Comparison of ENCODE assay signal across 22 cellular contexts in genomic region chr7:132239422-132239994, GRCh38.
DNase-seq lines count a peak whose midpoint lies in the region; ATAC-seq, FAIRE-seq and TF ChIP-seq lines count a peak whose summit lies in the region.
"Had no signal": no experiment of that assay in that cellular context is flagged by ENCODE, and none has a peak within 500 bp of the region (broad histone marks: within the 10 kb centered on the region; RNA-seq: fewer than 3 reads in every experiment).

No MANE protein-coding gene starts in this region.

- intact Hi-C loops in K562 (cut with micrococcal nuclease), result no loop called here
- intact Hi-C loops in activated T-helper 1 cell treated with anti-CD3 and anti-CD28 coated beads, Interleukin-12 subunit alpha, Interleukin-12 subunit beta, Interleukin-2, Interleukin-4 antibody, amounts not matched to agents 30 ng/mL and 10 ng/mL and 1 ng/mL, durations not matched to agents 14 hours and 24 hours and 36 hours (cut with micrococcal nuclease), result no loop called here

- 1% methylated on average over 5 of the region's 5 CpGs for WGBS in K562 (ENCODE audit: insufficient coverage, low coverage, missing lambda C conversion rate)

- no peak for TF ChIP-seq RAD21 in K562 (CRISPR knock-in tag; conservative IDR thresholded peaks at IDR 0.05 in 1 of 2, IDR thresholded peaks at IDR 0.05 in 1 of 2)

- H3K79me2 ChIP-seq in K562 (ENCODE audit: control insufficient read depth, insufficient read depth, low read length), result no peaks in the 10 kb centered on the region

- no peaks in the 10 kb centered on the region for H3K27me3 Mint-ChIP-seq in activated T-helper 1 cell treated with anti-CD3 and anti-CD28 coated beads, Interleukin-12 subunit alpha, Interleukin-12 subunit beta, Interleukin-2, Interleukin-4 antibody, amounts not matched to agents 30 ng/mL and 10 ng/mL and 1 ng/mL, durations not matched to agents 14 hours and 24 hours and 36 hours (ENCODE audit: insufficient read depth)
- H3K27me3 Mint-ChIP-seq: stimulated activated naive CD8-positive, alpha-beta T cell treated with anti-CD3 and anti-CD28 coated beads, Interleukin-15, Interleukin-2, amounts not matched to agents 100 ng/mL and 50 ng/mL, for 24 hours had no signal

- no peak for TF ChIP-seq POLR2A in K562 (conservative IDR thresholded peaks at IDR 0.05)

- POLR2A ChIA-PET in K562 (lab: Yijun Ruan, JAX), result interaction anchor here (0.6 kb wide), 1 partner anchor 91 kb away, joined by 3 read pairs; no protein-coding TSS in a partner anchor

- H3K9me3 ChIP-seq in K562 (replicated peaks; ENCODE audit: control insufficient read depth, insufficient read depth, low read depth, low read length), result no peaks in the 10 kb centered on the region
- H3K9me3 ChIP-seq: right atrium auricular region, tibial artery had no signal

- no peaks in the 10 kb centered on the region for H3K4me1 ChIP-seq in K562 (replicated peaks in 1 of 2; ENCODE audit: control insufficient read depth in 2 of 2, insufficient read depth in 2 of 2, low read length in 2 of 2)
- H3K4me1 ChIP-seq: right atrium auricular region, tibial artery had no signal

- FAIRE-seq in K562 (lab: Jason Lieb, UNC), result no peak
- FAIRE-seq: endometrium, H54 had no signal

- no peaks in the 10 kb centered on the region for H3K9me1 ChIP-seq in K562 (ENCODE audit: control insufficient read depth, insufficient read depth, low read length)

- no peak overlapping the region for H3K27ac Mint-ChIP-seq in activated T-helper 1 cell treated with anti-CD3 and anti-CD28 coated beads, Interleukin-12 subunit alpha, Interleukin-12 subunit beta, Interleukin-2, Interleukin-4 antibody, amounts not matched to agents 30 ng/mL and 10 ng/mL and 1 ng/mL, durations not matched to agents 14 hours and 24 hours and 36 hours
- H3K27ac Mint-ChIP-seq: activated CD8-positive, alpha-beta T cell treated with anti-CD3 and anti-CD28 coated beads, Interleukin-2, amount 10 ng/mL, durations not matched to agents 7 days and 5 days; activated T-cell treated with anti-CD3 and anti-CD28 coated beads, Interleukin-2, amount 50 U/mL, for 24 hours; naive thymus-derived CD4-positive, alpha-beta T cell; stimulated activated naive CD8-positive, alpha-beta T cell treated with anti-CD3 and anti-CD28 coated beads, Interleukin-15, Interleukin-2, amounts not matched to agents 100 ng/mL and 50 ng/mL, for 24 hours had no signal

- no peak overlapping the region for H3K9ac ChIP-seq in K562 (ENCODE audit: insufficient read depth in 1 of 2, low read depth in 2 of 2, low read length in 2 of 2)

- CTCF ChIA-PET in K562 (lab: Yijun Ruan, JAX; ENCODE audit: low intra/inter-chr PET ratio), result no interaction called here

- H3K4me1 Mint-ChIP-seq in activated T-helper 1 cell treated with anti-CD3 and anti-CD28 coated beads, Interleukin-12 subunit alpha, Interleukin-12 subunit beta, Interleukin-2, Interleukin-4 antibody, amounts not matched to agents 30 ng/mL and 10 ng/mL and 1 ng/mL, durations not matched to agents 14 hours and 24 hours and 36 hours (ENCODE audit: low read depth), result no peaks in the 10 kb centered on the region
- H3K4me1 Mint-ChIP-seq: naive thymus-derived CD4-positive, alpha-beta T cell had no signal

- no peak for TF ChIP-seq EP300 in K562 (IDR thresholded peaks at IDR 0.05; ENCODE audit: low read length)

- no peaks in the 10 kb centered on the region for H3K36me3 Mint-ChIP-seq in activated T-helper 1 cell treated with anti-CD3 and anti-CD28 coated beads, Interleukin-12 subunit alpha, Interleukin-12 subunit beta, Interleukin-2, Interleukin-4 antibody, amounts not matched to agents 30 ng/mL and 10 ng/mL and 1 ng/mL, durations not matched to agents 14 hours and 24 hours and 36 hours (ENCODE audit: low read depth)
- H3K36me3 Mint-ChIP-seq: naive thymus-derived CD4-positive, alpha-beta T cell had no signal

- no peak overlapping the region for H3K4me3 ChIP-seq in K562
- H3K4me3 ChIP-seq: cardiac muscle cell, right atrium auricular region, tibial artery had no signal

- no peaks in the 10 kb centered on the region for H3K9me3 Mint-ChIP-seq in activated T-helper 1 cell treated with anti-CD3 and anti-CD28 coated beads, Interleukin-12 subunit alpha, Interleukin-12 subunit beta, Interleukin-2, Interleukin-4 antibody, amounts not matched to agents 30 ng/mL and 10 ng/mL and 1 ng/mL, durations not matched to agents 14 hours and 24 hours and 36 hours
- H3K9me3 Mint-ChIP-seq: activated T-cell treated with anti-CD3 and anti-CD28 coated beads, Interleukin-2, amount 50 U/mL, for 24 hours; stimulated activated naive CD8-positive, alpha-beta T cell treated with anti-CD3 and anti-CD28 coated beads, Interleukin-15, Interleukin-2, amounts not matched to agents 100 ng/mL and 50 ng/mL, for 24 hours had no signal

- H3K27ac ChIP-seq in K562 (ENCODE audit: extremely low read depth, low read depth, low read length), result no peak overlapping the region
- H3K27ac ChIP-seq: cardiac muscle cell, right atrium auricular region, tibial artery had no signal

- H4K20me1 ChIP-seq in K562 (replicated peaks; ENCODE audit: control insufficient read depth, insufficient read depth, low read length), result no peaks in the 10 kb centered on the region

- DNase-seq in NCI-H526 (lab: John Stamatoyannopoulos, UW) (peak; percentile 30 to 38), NCI-H526 treated with DMSO at 0.1 percent for 48 hours (lab: John Stamatoyannopoulos, UW) (no peak), NCI-H187 treated with DMSO at 0.1 percent for 48 hours (lab: John Stamatoyannopoulos, UW) (peak; percentile 58), K562 (ENCODE audit: extremely low read depth in 1 of 4, low spot score in 3 of 4) (no peak), mesenteric fat pad (ENCODE audit: low spot score) (peak; percentile 37)
- no peak for DNase-seq in activated T-helper 1 cell treated with anti-CD3 and anti-CD28 coated beads, Interleukin-12 subunit alpha, Interleukin-12 subunit beta, Interleukin-2, Interleukin-4 antibody, amounts not matched to agents 30 ng/mL and 10 ng/mL and 1 ng/mL, durations not matched to agents 14 hours and 24 hours and 36 hours (ENCODE audit: low spot score)
- no peak for DNase-seq in stimulated activated naive CD8-positive, alpha-beta T cell treated with anti-CD3 and anti-CD28 coated beads, Interleukin-15, Interleukin-2, amounts not matched to agents 100 U/mL and 50 U/mL, for 24 hours
- DNase-seq: activated CD4-positive, alpha-beta T cell treated with anti-CD3 and anti-CD28 coated beads for 1 hour; activated CD8-positive, alpha-beta T cell treated with anti-CD3 and anti-CD28 coated beads, Interleukin-2, amount 10 ng/mL, durations not matched to agents 7 days and 5 days; activated naive CD4-positive, alpha-beta T cell treated with Interleukin-2 at 50 U/mL for 16 hours; activated T-cell treated with anti-CD3 and anti-CD28 coated beads, Interleukin-2, amount 50 U/mL, for 24 hours; AML-193; EL; naive thymus-derived CD4-positive, alpha-beta T cell; stimulated activated CD4-positive, alpha-beta T cell treated with anti-CD3 and anti-CD28 coated beads, Interleukin-4, amount 100 ng/mL, for 4 hours; tibial artery had no signal

- H3K27me3 ChIP-seq in K562 (ENCODE audit: control insufficient read depth in 2 of 2, insufficient read depth in 2 of 2, low read length in 2 of 2), result peaks cover 5 to 7% of the 10 kb centered on the region in 2 experiments; a peak in 3 of 5 replicates
- H3K27me3 ChIP-seq: cardiac muscle cell, right atrium auricular region, tibial artery had no signal

- ATAC-seq in K562, result peak; percentile 35; the same call in 2 of the 3 replicates
- ATAC-seq in stimulated activated naive CD8-positive, alpha-beta T cell treated with anti-CD3 and anti-CD28 coated beads, Interleukin-15, Interleukin-2, amounts not matched to agents 100 U/mL and 50 U/mL, for 24 hours, result no peak
- ATAC-seq in GM21390 (IDR thresholded peaks at IDR 0.05; ENCODE audit: unreplicated experiment), result no peak
- ATAC-seq: activated CD8-positive, alpha-beta T cell treated with anti-CD3 and anti-CD28 coated beads, Interleukin-2, amount 10 ng/mL, durations not matched to agents 7 days and 5 days; naive thymus-derived CD4-positive, alpha-beta T cell had no signal

- no TSS peak for BruUV-seq in K562 (replicated peaks; lab: Mats Ljungman, UMichigan)

- TF ChIP-seq CTCF in K562 (IDR thresholded peaks at IDR 0.05 in 2 of 3, conservative IDR thresholded peaks at IDR 0.05 in 1 of 3; ENCODE audit: insufficient read depth in 2 of 3, low read depth in 1 of 3, low read length in 3 of 3), result no peak

- H3K4me2 ChIP-seq in K562 (ENCODE audit: insufficient read depth, low read length), result no peak overlapping the region

- H3K4me3 Mint-ChIP-seq in activated T-helper 1 cell treated with anti-CD3 and anti-CD28 coated beads, Interleukin-12 subunit alpha, Interleukin-12 subunit beta, Interleukin-2, Interleukin-4 antibody, amounts not matched to agents 30 ng/mL and 10 ng/mL and 1 ng/mL, durations not matched to agents 14 hours and 24 hours and 36 hours, result no peak overlapping the region
- H3K4me3 Mint-ChIP-seq: activated CD8-positive, alpha-beta T cell treated with anti-CD3 and anti-CD28 coated beads, Interleukin-2, amount 10 ng/mL, durations not matched to agents 7 days and 5 days; activated T-cell treated with anti-CD3 and anti-CD28 coated beads, Interleukin-2, amount 50 U/mL, for 24 hours; naive thymus-derived CD4-positive, alpha-beta T cell; stimulated activated naive CD8-positive, alpha-beta T cell treated with anti-CD3 and anti-CD28 coated beads, Interleukin-15, Interleukin-2, amounts not matched to agents 100 ng/mL and 50 ng/mL, for 24 hours had no signal

- H2AFZ ChIP-seq in K562 (ENCODE audit: low read depth, low read length), result no peak overlapping the region

- in situ Hi-C loops in K562 (cut with MboI), result no loop called here

- no peaks in the 10 kb centered on the region for H3K36me3 ChIP-seq in K562 (ENCODE audit: control insufficient read depth, insufficient read depth, low read length)
- H3K36me3 ChIP-seq: cardiac muscle cell, right atrium auricular region had no signal

TF ChIP-seq in K562, 482 proteins besides CTCF, POLR2A, EP300 and RAD21:
- no peak for TF ChIP-seq ZNF143 (CRISPR knock-in tag; IDR thresholded peaks at IDR 0.05)
- TF ChIP-seq CTCFL (IDR thresholded peaks at IDR 0.05; ENCODE audit: borderline replicate concordance, insufficient read depth, low read depth, low read length, poor library complexity, severe bottlenecking), result peak; percentile 30

Comparison
In these comparisons a context has a peak if more than half of its experiments do, and no peak if none do; other contexts are left out.
1. DNase-seq: peak in NCI-H526 (2 of 2), NCI-H187 treated with DMSO at 0.1 percent for 48 hours (single experiment) and mesenteric fat pad (single experiment); none in NCI-H526 treated with DMSO at 0.1 percent for 48 hours (single experiment), K562 (0 of 4), activated T-helper 1 cell treated with anti-CD3 and anti-CD28 coated beads, Interleukin-12 subunit alpha, Interleukin-12 subunit beta, Interleukin-2, Interleukin-4 antibody, amounts not matched to agents 30 ng/mL and 10 ng/mL and 1 ng/mL, durations not matched to agents 14 hours and 24 hours and 36 hours (single experiment) and stimulated activated naive CD8-positive, alpha-beta T cell treated with anti-CD3 and anti-CD28 coated beads, Interleukin-15, Interleukin-2, amounts not matched to agents 100 U/mL and 50 U/mL, for 24 hours (single experiment).